1 cellular context compared by ENCODE assay signal in the genomic region with DNA sequence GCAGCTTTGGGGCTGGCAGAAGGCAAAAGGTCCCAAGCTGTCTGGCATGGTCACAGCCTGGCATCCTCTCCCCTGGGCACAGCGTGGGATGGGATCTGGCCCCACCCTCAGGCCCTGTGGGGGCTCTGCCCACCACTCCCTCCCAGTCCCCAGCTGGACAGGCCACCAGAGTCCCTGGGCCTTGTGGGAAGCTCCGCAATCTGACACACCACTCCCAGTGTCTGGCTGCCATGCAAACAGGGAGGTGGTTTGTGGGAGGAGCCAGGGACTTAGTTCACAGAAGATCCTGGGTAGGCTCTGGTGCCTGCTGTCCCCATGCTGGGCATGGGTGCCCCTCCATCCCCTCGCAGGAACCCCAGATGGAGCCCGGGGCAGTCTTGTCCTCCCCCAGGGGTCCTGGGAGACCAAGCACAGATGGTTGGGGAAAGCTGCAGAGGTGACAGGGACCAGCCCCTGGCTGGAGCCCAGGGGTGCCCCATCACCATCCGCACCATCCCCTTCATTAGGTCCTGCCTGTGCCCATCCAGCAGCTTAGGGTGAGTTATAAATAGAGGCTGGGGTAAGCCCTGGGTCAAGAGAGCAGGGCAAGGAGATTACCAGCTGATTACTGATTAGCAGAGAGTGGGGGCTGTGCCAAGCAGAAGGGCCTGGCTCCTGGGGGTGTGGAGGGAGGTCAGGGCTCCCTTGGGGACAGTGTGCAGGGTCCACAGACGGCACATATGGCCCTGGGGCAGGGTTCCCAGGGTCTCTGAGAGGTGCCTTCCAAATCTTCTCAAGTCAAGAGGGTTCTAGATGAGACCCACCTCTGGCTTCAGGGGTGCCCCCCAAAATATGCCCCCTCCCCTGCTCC.
TF ChIP-seq lines count a peak whose summit lies in the region.

No MANE protein-coding gene starts in this region.

TF ChIP-seq in IMR-90, 13 proteins besides CTCF, POLR2A, EP300 and RAD21:
- no peak for TF ChIP-seq ELK1 (IDR thresholded peaks at IDR 0.05; ENCODE audit: borderline replicate concordance, low read depth, low read length)
- no peak for TF ChIP-seq RFX5 (IDR thresholded peaks at IDR 0.05; ENCODE audit: low read depth, low read length)
- TF ChIP-seq FOS (IDR thresholded peaks at IDR 0.05; ENCODE audit: low read depth, low read length) = no peak
- no peak for TF ChIP-seq MAZ (IDR thresholded peaks at IDR 0.05; ENCODE audit: borderline replicate concordance, low read depth, low read length)
- TF ChIP-seq MXI1 (IDR thresholded peaks at IDR 0.05; ENCODE audit: borderline replicate concordance, low read depth, low read length) = no peak
- TF ChIP-seq NFE2L2 (IDR thresholded peaks at IDR 0.05; ENCODE audit: low read depth, low read length) = no peak
- TF ChIP-seq RCOR1 (IDR thresholded peaks at IDR 0.05; ENCODE audit: insufficient replicate concordance, low read length) = no peak
- TF ChIP-seq MAFK (IDR thresholded peaks at IDR 0.05; ENCODE audit: low read depth, low read length) = no peak
- TF ChIP-seq CEBPB (IDR thresholded peaks at IDR 0.05; ENCODE audit: low read depth, low read length) = no peak
- no peak for TF ChIP-seq BHLHE40 (IDR thresholded peaks at IDR 0.05; ENCODE audit: low read depth, low read length)
- TF ChIP-seq SMC3 (IDR thresholded peaks at IDR 0.05; ENCODE audit: low read depth, low read length) = no peak
